17 cellular contexts compared by ENCODE assay signal in the genomic region with DNA sequence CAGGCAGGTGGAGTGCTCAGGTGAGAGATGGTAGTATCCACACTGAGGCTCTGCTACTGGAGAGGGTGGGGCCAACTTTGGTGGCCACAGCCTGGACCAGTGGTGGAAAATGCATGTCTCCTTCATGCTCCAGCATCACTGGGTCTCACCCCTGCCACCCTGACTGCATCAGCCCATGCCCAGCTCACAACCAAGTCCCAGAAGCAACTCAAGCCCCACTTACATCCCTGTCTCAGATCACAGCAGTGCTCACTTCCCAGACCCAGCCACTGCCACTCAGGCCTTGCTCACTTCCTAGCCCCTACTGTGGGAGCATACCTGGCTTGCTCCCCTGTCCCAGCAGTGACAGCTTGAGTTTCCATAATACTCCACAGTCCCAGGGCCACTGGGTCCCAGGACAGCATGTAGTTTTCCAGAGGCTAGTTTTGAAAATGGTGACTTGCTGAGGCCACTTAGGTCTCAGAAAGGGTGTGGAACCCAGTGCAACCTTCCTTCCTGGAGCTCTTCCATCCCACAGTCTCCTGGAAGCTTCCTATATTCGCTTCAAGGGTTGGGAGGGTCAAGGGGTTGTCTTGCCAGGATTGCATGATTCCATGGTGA. TPM values are rescaled to one million over a fixed set of nuclear protein-coding genes. Genes with fewer than 3 reads are reported as not detected.
DNase-seq lines count a peak whose midpoint lies in the region; ATAC-seq and TF ChIP-seq lines count a peak whose summit lies in the region.
"Had no signal": no experiment of that assay in that cellular context is flagged by ENCODE, and none has a peak within 500 bp of the region (broad histone marks: within the 10 kb centered on the region; RNA-seq: fewer than 3 reads in every experiment).

No MANE protein-coding gene starts in this region.

- intact Hi-C loops in activated CD4-positive, alpha-beta memory T cell treated with anti-CD3 and anti-CD28 coated beads for 36 hours (cut with micrococcal nuclease): no loop called here

- no peaks in the 10 kb centered on the region for H3K36me3 ChIP-seq in endodermal cell (ENCODE audit: control insufficient read depth, insufficient read depth, low read length)
- H3K36me3 ChIP-seq in osteoblast (ENCODE audit: insufficient read depth, low read length): peaks cover 3% of the 10 kb centered on the region

- no peak for TF ChIP-seq CTCF in endodermal cell (conservative IDR thresholded peaks at IDR 0.05)
- TF ChIP-seq CTCF in osteoblast (IDR thresholded peaks at IDR 0.05; ENCODE audit: extremely low read depth, low read depth, low read length): no peak

- CTCF ChIA-PET in activated CD4-positive, alpha-beta memory T cell treated with anti-CD3 and anti-CD28 coated beads, Interleukin-2, amount 10 ng/mL, durations not matched to agents 7 days and 5 days (lab: Charles Lee): no interaction called here
- CTCF ChIA-PET in activated CD4-positive, alpha-beta memory T cell treated with anti-CD3 and anti-CD28 coated beads for 36 hours (lab: Charles Lee): no interaction called here

- H3K27ac Mint-ChIP-seq in activated CD4-positive, alpha-beta memory T cell treated with anti-CD3 and anti-CD28 coated beads, Interleukin-2, amount 10 ng/mL, durations not matched to agents 7 days and 5 days: no peak overlapping the region
- H3K27ac Mint-ChIP-seq in activated CD4-positive, alpha-beta memory T cell treated with anti-CD3 and anti-CD28 coated beads for 36 hours: no peak overlapping the region
- H3K27ac Mint-ChIP-seq in endodermal cell: no peak overlapping the region
- H3K27ac Mint-ChIP-seq: HFFc6, IgD-negative memory B cell had no signal

- ATAC-seq in HG02571 (IDR thresholded peaks at IDR 0.05; ENCODE audit: unreplicated experiment) (no peak), HG02973 (IDR thresholded peaks at IDR 0.05; ENCODE audit: unreplicated experiment) (no peak), GM18867 (IDR thresholded peaks at IDR 0.05; ENCODE audit: unreplicated experiment) (no peak), HG02981 (IDR thresholded peaks at IDR 0.05; ENCODE audit: unreplicated experiment) (no peak)

- DNase-seq in activated CD4-positive, alpha-beta memory T cell treated with anti-CD3 and anti-CD28 coated beads, Interleukin-2, amount 10 ng/mL, durations not matched to agents 7 days and 5 days: peak; percentile 12
- no peak for DNase-seq in activated CD4-positive, alpha-beta memory T cell treated with anti-CD3 and anti-CD28 coated beads for 36 hours
- DNase-seq in endodermal cell (peak; percentile 15), osteoblast (ENCODE audit: insufficient read length, low spot score, missing footprints) (peak; percentile 55)
- DNase-seq: 8988T; AML-193; CD4-positive, CD25-positive, alpha-beta regulatory T cell; DMS 273 treated with DMSO at 0.1 percent for 48 hours; DMS79; HCEC 1CT; HFFc6 had no signal

- H3K79me2 ChIP-seq in osteoblast (ENCODE audit: insufficient read depth, low read length): no peaks in the 10 kb centered on the region

- POLR2A ChIA-PET in activated CD4-positive, alpha-beta memory T cell treated with anti-CD3 and anti-CD28 coated beads, Interleukin-2, amount 10 ng/mL, durations not matched to agents 7 days and 5 days (lab: Charles Lee): no interaction called here
- POLR2A ChIA-PET in activated CD4-positive, alpha-beta memory T cell treated with anti-CD3 and anti-CD28 coated beads for 36 hours (lab: Charles Lee): no interaction called here

- H4K20me1 ChIP-seq in osteoblast (ENCODE audit: insufficient read depth, low read length): no peaks in the 10 kb centered on the region
- H4K20me1 ChIP-seq: BLaER1 treated with 17β-estradiol and CSF1 and Interleukin-3, amounts not matched to agents 10 nM and 100 nM had no signal

- 92% methylated on average over 1 of the region's 1 CpG; no CpG with 5 or more reads in 1 of the 2 experiments for WGBS in endodermal cell (ENCODE audit: insufficient coverage in 1 of 2, insufficient read length in 1 of 2), 2 experiments

- no peak overlapping the region for H3K4me3 Mint-ChIP-seq in activated CD4-positive, alpha-beta memory T cell treated with anti-CD3 and anti-CD28 coated beads, Interleukin-2, amount 10 ng/mL, durations not matched to agents 7 days and 5 days
- H3K4me3 Mint-ChIP-seq in activated CD4-positive, alpha-beta memory T cell treated with anti-CD3 and anti-CD28 coated beads for 36 hours: no peak overlapping the region
- H3K4me3 Mint-ChIP-seq in endodermal cell: no peak overlapping the region
- H3K4me3 Mint-ChIP-seq: CD4-positive, CD25-positive, alpha-beta regulatory T cell; HFFc6; IgD-negative memory B cell had no signal

- H2AFZ ChIP-seq in osteoblast (ENCODE audit: low read length): no peak overlapping the region

- peaks cover 2% of the 10 kb centered on the region for H3K27me3 Mint-ChIP-seq in activated CD4-positive, alpha-beta memory T cell treated with anti-CD3 and anti-CD28 coated beads, Interleukin-2, amount 10 ng/mL, durations not matched to agents 7 days and 5 days
- H3K27me3 Mint-ChIP-seq in activated CD4-positive, alpha-beta memory T cell treated with anti-CD3 and anti-CD28 coated beads for 36 hours: no peaks in the 10 kb centered on the region
- H3K27me3 Mint-ChIP-seq in endodermal cell (ENCODE audit: insufficient read depth): peaks cover 14% of the 10 kb centered on the region
- H3K27me3 Mint-ChIP-seq: CD4-positive, CD25-positive, alpha-beta regulatory T cell; IgD-negative memory B cell had no signal

- H3K4me3 ChIP-seq in endodermal cell (ENCODE audit: low read length) (no peak overlapping the region), osteoblast (ENCODE audit: insufficient read depth, low read length) (no peak overlapping the region)

- no peak overlapping the region for H3K9ac ChIP-seq in endodermal cell (ENCODE audit: extremely low read depth, low read length, poor library complexity, severe bottlenecking)
- H3K9ac ChIP-seq: BLaER1 treated with 17β-estradiol and CSF1 and Interleukin-3, amounts not matched to agents 10 nM and 100 nM had no signal

- no peak overlapping the region for H3K27ac ChIP-seq in endodermal cell (ENCODE audit: low read depth, low read length)
- H3K27ac ChIP-seq in osteoblast (ENCODE audit: low read depth, low read length): no peak overlapping the region
- H3K27ac ChIP-seq: BLaER1 treated with 17β-estradiol and CSF1 and Interleukin-3, amounts not matched to agents 10 nM and 100 nM had no signal

- peaks cover 5% of the 10 kb centered on the region for H3K36me3 Mint-ChIP-seq in activated CD4-positive, alpha-beta memory T cell treated with anti-CD3 and anti-CD28 coated beads, Interleukin-2, amount 10 ng/mL, durations not matched to agents 7 days and 5 days (ENCODE audit: low read depth)
- H3K36me3 Mint-ChIP-seq in activated CD4-positive, alpha-beta memory T cell treated with anti-CD3 and anti-CD28 coated beads for 36 hours: peaks cover 47% of the 10 kb centered on the region
- H3K36me3 Mint-ChIP-seq in endodermal cell (ENCODE audit: low read depth): peaks cover 10% of the 10 kb centered on the region

- peaks cover 24% of the 10 kb centered on the region for H3K9me3 ChIP-seq in endodermal cell (ENCODE audit: control insufficient read depth, low read length)
- no peaks in the 10 kb centered on the region for H3K9me3 ChIP-seq in osteoblast (ENCODE audit: low read depth, low read length)

- peaks cover 24% of the 10 kb centered on the region for H3K9me3 Mint-ChIP-seq in activated CD4-positive, alpha-beta memory T cell treated with anti-CD3 and anti-CD28 coated beads, Interleukin-2, amount 10 ng/mL, durations not matched to agents 7 days and 5 days
- peaks cover 34% of the 10 kb centered on the region for H3K9me3 Mint-ChIP-seq in activated CD4-positive, alpha-beta memory T cell treated with anti-CD3 and anti-CD28 coated beads for 36 hours
- H3K9me3 Mint-ChIP-seq in endodermal cell: peaks cover 54% of the 10 kb centered on the region

- H3K27me3 ChIP-seq in endodermal cell (ENCODE audit: control insufficient read depth, insufficient read depth, low read length, poor library complexity, severe bottlenecking) (no peaks in the 10 kb centered on the region), osteoblast (ENCODE audit: insufficient read depth, low read length) (no peaks in the 10 kb centered on the region)
- H3K27me3 ChIP-seq: BLaER1 treated with 17β-estradiol and CSF1 and Interleukin-3, amounts not matched to agents 10 nM and 100 nM had no signal

- H3K4me1 Mint-ChIP-seq in activated CD4-positive, alpha-beta memory T cell treated with anti-CD3 and anti-CD28 coated beads, Interleukin-2, amount 10 ng/mL, durations not matched to agents 7 days and 5 days: no peaks in the 10 kb centered on the region
- no peaks in the 10 kb centered on the region for H3K4me1 Mint-ChIP-seq in activated CD4-positive, alpha-beta memory T cell treated with anti-CD3 and anti-CD28 coated beads for 36 hours (ENCODE audit: low read depth)
- no peaks in the 10 kb centered on the region for H3K4me1 Mint-ChIP-seq in endodermal cell
- H3K4me1 Mint-ChIP-seq: CD4-positive, CD25-positive, alpha-beta regulatory T cell; IgD-negative memory B cell had no signal

- H3K4me1 ChIP-seq in endodermal cell (ENCODE audit: control insufficient read depth, insufficient read depth, low read length) (no peaks in the 10 kb centered on the region), osteoblast (ENCODE audit: insufficient read depth, low read length) (no peaks in the 10 kb centered on the region)
- H3K4me1 ChIP-seq: BLaER1 treated with 17β-estradiol and CSF1 and Interleukin-3, amounts not matched to agents 10 nM and 100 nM had no signal

- H3K4me2 ChIP-seq in osteoblast (ENCODE audit: insufficient read depth, low read length): no peak overlapping the region
- H3K4me2 ChIP-seq: BLaER1 treated with 17β-estradiol and CSF1 and Interleukin-3, amounts not matched to agents 10 nM and 100 nM had no signal

RNA-seq across cellular contexts. Expression of gene GPC1, which starts 58.8 kb away (rescaled TPM):
- total RNA-seq in activated CD4-positive, alpha-beta memory T cell treated with anti-CD3 and anti-CD28 coated beads, Interleukin-2, amount 10 ng/mL, durations not matched to agents 7 days and 5 days: 1 to 10 TPM; 5.8 to 7.9 TPM
- 1 to 10 TPM; 4.7 to 4.9 TPM for total RNA-seq in activated CD4-positive, alpha-beta memory T cell treated with anti-CD3 and anti-CD28 coated beads for 36 hours
- 10 to 100 TPM; 37.8 to 69.7 TPM for total RNA-seq in endodermal cell
- polyA plus RNA-seq in endodermal cell (2013, experiment 1 of 2): 55.9 TPM
- polyA plus RNA-seq in endodermal cell (2013, experiment 2 of 2): 56.9 TPM
- 44.8 and 54.3 TPM in 2 replicates for total RNA-seq in osteoblast
